ENCODE assay signal across 1 cellular context in the genomic region with DNA sequence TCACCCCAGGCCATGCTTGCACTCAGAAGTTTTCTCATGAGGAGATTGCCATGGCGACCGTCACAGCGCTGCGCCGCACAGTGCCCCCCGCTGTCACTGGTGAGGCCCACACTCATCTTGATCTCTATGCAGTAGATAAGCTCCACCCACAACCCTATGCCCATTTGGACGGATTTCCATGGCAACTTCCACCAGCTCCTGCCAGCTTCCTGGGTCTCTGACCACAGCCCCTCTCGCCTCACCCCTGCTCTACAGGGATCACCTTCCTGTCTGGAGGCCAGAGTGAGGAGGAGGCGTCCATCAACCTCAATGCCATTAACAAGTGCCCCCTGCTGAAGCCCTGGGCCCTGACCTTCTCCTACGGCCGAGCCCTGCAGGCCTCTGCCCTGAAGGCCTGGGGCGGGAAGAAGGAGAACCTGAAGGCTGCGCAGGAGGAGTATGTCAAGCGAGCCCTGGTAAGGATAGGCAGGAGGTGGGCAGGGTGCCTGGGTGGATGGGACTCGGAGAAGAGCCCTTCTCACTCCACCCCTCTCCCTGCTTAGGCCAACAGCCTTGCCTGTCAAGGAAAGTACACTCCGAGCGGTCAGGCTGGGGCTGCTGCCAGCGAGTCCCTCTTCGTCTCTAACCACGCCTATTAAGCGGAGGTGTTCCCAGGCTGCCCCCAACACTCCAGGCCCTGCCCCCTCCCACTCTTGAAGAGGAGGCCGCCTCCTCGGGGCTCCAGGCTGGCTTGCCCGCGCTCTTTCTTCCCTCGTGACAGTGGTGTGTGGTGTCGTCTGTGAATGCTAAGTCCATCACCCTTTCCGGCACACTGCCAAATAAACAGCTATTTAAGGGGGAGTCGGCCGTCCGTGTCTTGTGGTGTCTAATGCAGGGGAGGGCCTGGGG.
TF ChIP-seq lines count a peak whose summit lies in the region.

No MANE protein-coding gene starts in this region.

TF ChIP-seq in HepG2, 621 proteins besides CTCF, POLR2A, EP300 and RAD21 (continued from another document):
- TF ChIP-seq, protein P1, sequence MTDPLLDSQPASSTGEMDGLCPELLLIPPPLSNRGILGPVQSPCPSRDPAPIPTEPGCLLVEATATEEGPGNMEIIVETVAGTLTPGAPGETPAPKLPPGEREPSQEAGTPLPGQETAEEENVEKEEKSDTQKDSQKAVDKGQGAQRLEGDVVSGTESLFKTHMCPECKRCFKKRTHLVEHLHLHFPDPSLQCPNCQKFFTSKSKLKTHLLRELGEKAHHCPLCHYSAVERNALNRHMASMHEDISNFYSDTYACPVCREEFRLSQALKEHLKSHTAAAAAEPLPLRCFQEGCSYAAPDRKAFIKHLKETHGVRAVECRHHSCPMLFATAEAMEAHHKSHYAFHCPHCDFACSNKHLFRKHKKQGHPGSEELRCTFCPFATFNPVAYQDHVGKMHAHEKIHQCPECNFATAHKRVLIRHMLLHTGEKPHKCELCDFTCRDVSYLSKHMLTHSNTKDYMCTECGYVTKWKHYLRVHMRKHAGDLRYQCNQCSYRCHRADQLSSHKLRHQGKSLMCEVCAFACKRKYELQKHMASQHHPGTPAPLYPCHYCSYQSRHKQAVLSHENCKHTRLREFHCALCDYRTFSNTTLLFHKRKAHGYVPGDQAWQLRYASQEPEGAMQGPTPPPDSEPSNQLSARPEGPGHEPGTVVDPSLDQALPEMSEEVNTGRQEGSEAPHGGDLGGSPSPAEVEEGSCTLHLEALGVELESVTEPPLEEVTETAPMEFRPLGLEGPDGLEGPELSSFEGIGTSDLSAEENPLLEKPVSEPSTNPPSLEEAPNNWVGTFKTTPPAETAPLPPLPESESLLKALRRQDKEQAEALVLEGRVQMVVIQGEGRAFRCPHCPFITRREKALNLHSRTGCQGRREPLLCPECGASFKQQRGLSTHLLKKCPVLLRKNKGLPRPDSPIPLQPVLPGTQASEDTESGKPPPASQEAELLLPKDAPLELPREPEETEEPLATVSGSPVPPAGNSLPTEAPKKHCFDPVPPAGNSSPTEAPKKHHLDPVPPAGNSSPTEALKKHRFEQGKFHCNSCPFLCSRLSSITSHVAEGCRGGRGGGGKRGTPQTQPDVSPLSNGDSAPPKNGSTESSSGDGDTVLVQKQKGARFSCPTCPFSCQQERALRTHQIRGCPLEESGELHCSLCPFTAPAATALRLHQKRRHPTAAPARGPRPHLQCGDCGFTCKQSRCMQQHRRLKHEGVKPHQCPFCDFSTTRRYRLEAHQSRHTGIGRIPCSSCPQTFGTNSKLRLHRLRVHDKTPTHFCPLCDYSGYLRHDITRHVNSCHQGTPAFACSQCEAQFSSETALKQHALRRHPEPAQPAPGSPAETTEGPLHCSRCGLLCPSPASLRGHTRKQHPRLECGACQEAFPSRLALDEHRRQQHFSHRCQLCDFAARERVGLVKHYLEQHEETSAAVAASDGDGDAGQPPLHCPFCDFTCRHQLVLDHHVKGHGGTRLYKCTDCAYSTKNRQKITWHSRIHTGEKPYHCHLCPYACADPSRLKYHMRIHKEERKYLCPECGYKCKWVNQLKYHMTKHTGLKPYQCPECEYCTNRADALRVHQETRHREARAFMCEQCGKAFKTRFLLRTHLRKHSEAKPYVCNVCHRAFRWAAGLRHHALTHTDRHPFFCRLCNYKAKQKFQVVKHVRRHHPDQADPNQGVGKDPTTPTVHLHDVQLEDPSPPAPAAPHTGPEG (CRISPR knock-in tag; IDR thresholded peaks at IDR 0.05) = no peak
- TF ChIP-seq ZNF260 (CRISPR knock-in tag; IDR thresholded peaks at IDR 0.05; ENCODE audit: borderline replicate concordance, low read depth) = no peak
- TF ChIP-seq MAFF (IDR thresholded peaks at IDR 0.05; ENCODE audit: low read depth, low read length) = no peak
- no peak for TF ChIP-seq MEF2D (CRISPR knock-in tag; IDR thresholded peaks at IDR 0.05)
- TF ChIP-seq ZIK1 (CRISPR knock-in tag; IDR thresholded peaks at IDR 0.05; ENCODE audit: borderline replicate concordance, low read depth) = no peak
- peak; percentile 10; the same call in 1 of the 2 replicates for TF ChIP-seq MXD4 (CRISPR knock-in tag; IDR thresholded peaks at IDR 0.05)
- TF ChIP-seq NFATC3 (CRISPR knock-in tag; IDR thresholded peaks at IDR 0.05) = no peak
- TF ChIP-seq ZNF891 (CRISPR knock-in tag; IDR thresholded peaks at IDR 0.05) = peak; percentile 25; the same call in 1 of the 2 replicates
- TF ChIP-seq, protein P2, sequence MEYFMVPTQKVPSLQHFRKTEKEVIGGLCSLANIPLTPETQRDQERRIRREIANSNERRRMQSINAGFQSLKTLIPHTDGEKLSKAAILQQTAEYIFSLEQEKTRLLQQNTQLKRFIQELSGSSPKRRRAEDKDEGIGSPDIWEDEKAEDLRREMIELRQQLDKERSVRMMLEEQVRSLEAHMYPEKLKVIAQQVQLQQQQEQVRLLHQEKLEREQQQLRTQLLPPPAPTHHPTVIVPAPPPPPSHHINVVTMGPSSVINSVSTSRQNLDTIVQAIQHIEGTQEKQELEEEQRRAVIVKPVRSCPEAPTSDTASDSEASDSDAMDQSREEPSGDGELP (IDR thresholded peaks at IDR 0.05; ENCODE audit: borderline replicate concordance, low read depth) = no peak
- TF ChIP-seq, protein P3, sequence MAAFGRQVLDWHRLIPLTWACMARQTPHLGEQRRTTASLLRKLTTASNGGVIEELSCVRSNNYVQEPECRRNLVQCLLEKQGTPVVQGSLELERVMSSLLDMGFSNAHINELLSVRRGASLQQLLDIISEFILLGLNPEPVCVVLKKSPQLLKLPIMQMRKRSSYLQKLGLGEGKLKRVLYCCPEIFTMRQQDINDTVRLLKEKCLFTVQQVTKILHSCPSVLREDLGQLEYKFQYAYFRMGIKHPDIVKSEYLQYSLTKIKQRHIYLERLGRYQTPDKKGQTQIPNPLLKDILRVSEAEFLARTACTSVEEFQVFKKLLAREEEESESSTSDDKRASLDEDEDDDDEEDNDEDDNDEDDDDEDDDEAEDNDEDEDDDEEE (CRISPR knock-in tag; IDR thresholded peaks at IDR 0.05) = no peak
- TF ChIP-seq AGO2 (optimal IDR thresholded peaks at IDR 0.05; ENCODE audit: low read depth, low read length) = peak; percentile 85
- no peak for TF ChIP-seq ZNF567 (CRISPR knock-in tag; IDR thresholded peaks at IDR 0.05; ENCODE audit: borderline replicate concordance)
